ENCODE assay signal across 8 cellular contexts in the genomic region with DNA sequence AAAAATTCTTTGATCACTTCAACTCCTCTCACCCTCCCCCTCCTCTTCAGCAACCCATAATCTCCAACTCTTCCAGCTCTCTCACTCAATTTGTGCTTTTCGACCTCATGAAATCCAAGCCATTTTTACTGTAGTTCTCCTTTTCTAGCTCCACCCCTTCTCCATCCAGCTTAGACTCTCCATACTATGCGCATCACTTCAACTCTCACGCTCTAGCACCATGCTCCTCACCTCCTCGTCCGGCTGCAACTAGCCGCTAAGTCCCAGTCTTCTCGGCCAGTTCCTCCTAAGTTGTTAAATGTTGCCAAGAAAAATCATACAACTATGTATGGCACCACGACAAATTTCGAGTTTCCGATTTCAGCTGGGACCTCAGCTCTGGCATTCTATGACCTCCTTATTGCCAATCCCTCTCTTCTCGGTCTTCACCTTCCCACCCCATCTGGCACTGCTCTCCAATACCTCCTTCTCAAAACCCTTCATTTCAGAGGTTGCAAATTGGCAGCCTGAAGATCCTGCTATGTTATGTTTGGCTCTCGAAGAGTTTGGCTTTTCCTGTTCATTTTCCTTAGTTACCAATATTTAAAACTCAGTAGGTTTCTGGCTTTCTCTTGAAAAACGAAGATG. TPM values are rescaled to one million over a fixed set of nuclear protein-coding genes. Genes with fewer than 3 reads are reported as not detected.
DNase-seq lines count a peak whose midpoint lies in the region; TF ChIP-seq lines count a peak whose summit lies in the region.

No MANE protein-coding gene starts in this region.

- peak overlapping the region; percentile 99 for H3K4me2 ChIP-seq in fibroblast of lung (ENCODE audit: extremely low read depth, insufficient read depth, low read length)
- H3K4me2 ChIP-seq in smooth muscle cell, result peak overlapping the region; percentile 98

- peaks cover 7% of the 10 kb centered on the region for H3K36me3 ChIP-seq in SJCRH30
- no peaks in the 10 kb centered on the region for H3K36me3 ChIP-seq in fibroblast of lung (ENCODE audit: control insufficient read depth, insufficient read depth, low read length)
- H3K36me3 ChIP-seq in smooth muscle cell (ENCODE audit: low read depth), result no peaks in the 10 kb centered on the region

- H3F3A ChIP-seq in smooth muscle cell (ENCODE audit: low read depth), result no peaks in the 10 kb centered on the region

- H3K9me3 ChIP-seq in SJCRH30 (replicated peaks), result no peaks in the 10 kb centered on the region
- H3K9me3 ChIP-seq in fibroblast of lung (ENCODE audit: control insufficient read depth, insufficient read depth, low read depth, low read length), result no peaks in the 10 kb centered on the region
- H3K9me3 ChIP-seq in smooth muscle cell (replicated peaks; ENCODE audit: low read depth), result no peaks in the 10 kb centered on the region

- no peaks in the 10 kb centered on the region for H3K27me3 ChIP-seq in SJCRH30
- no peaks in the 10 kb centered on the region for H3K27me3 ChIP-seq in fibroblast of lung (ENCODE audit: control insufficient read depth, insufficient read depth, low read length)
- no peaks in the 10 kb centered on the region for H3K27me3 ChIP-seq in smooth muscle cell (ENCODE audit: low read depth)

- no peaks in the 10 kb centered on the region for H3K79me2 ChIP-seq in fibroblast of lung (ENCODE audit: control insufficient read depth, insufficient read depth, low read length)
- peaks cover 38% of the 10 kb centered on the region for H3K79me2 ChIP-seq in smooth muscle cell (ENCODE audit: low read depth)

- H3K4me3 ChIP-seq in SJCRH30 (peak overlapping the region; percentile 82), fibroblast of lung (replicated peaks in 1 of 4; ENCODE audit: control extremely low read depth in 1 of 4, insufficient read depth in 1 of 4, low read depth in 3 of 4, low read length in 4 of 4) (peak overlapping the region; percentile 80 to 95 (median 85)), smooth muscle cell (peak overlapping the region; percentile 94)

- TF ChIP-seq CTCF in fibroblast of lung (conservative IDR thresholded peaks at IDR 0.05 in 1 of 2, IDR thresholded peaks at IDR 0.05 in 1 of 2; ENCODE audit: low read depth in 1 of 2, low read length in 2 of 2) (no peak), smooth muscle cell (IDR thresholded peaks at IDR 0.05; ENCODE audit: borderline replicate concordance, insufficient read depth, poor library complexity, severe bottlenecking) (no peak)

- H3K9ac ChIP-seq in fibroblast of lung (ENCODE audit: insufficient read depth, low read length), result no peak overlapping the region
- peak overlapping the region; percentile 56 for H3K9ac ChIP-seq in smooth muscle cell (ENCODE audit: low read depth)

- H2AFZ ChIP-seq in fibroblast of lung (ENCODE audit: low read length) (no peak overlapping the region), smooth muscle cell (ENCODE audit: low read depth) (no peak overlapping the region)

- H3K27ac ChIP-seq in SJCRH30 (no peak overlapping the region), fibroblast of lung (ENCODE audit: insufficient read depth, low read length) (no peak overlapping the region), smooth muscle cell (ENCODE audit: low read depth) (no peak overlapping the region)

- DNase-seq in NCI-H510A treated with DMSO at 0.1 percent for 48 hours (lab: John Stamatoyannopoulos, UW), result peak; percentile 29
- no peak for DNase-seq in NCI-H510A (lab: John Stamatoyannopoulos, UW)
- no peak for DNase-seq in SJCRH30
- DNase-seq in fibroblast of lung (ENCODE audit: low read depth in 2 of 2), result peak in 1 of 2 donors; percentile 25
- no peak for DNase-seq in smooth muscle cell (lab: John Stamatoyannopoulos, UW; ENCODE audit: unreplicated experiment)
- DNase-seq in NCI-H774 (lab: John Stamatoyannopoulos, UW), result no peak
- no peak for DNase-seq in ecto neural progenitor cell (ENCODE audit: low spot score)
- DNase-seq in KG1 (lab: John Stamatoyannopoulos, UW), result no peak

- H3K4me1 ChIP-seq in SJCRH30 (peaks cover 5% of the 10 kb centered on the region; the same call in 1 of the 2 replicates), fibroblast of lung (ENCODE audit: control insufficient read depth, extremely low read depth, insufficient read depth, low read length) (no peaks in the 10 kb centered on the region), smooth muscle cell (ENCODE audit: low read depth) (peaks cover 11% of the 10 kb centered on the region)

- WGBS in smooth muscle cell (ENCODE audit: low lambda C conversion rate), result 87% methylated on average over 13 of the region's 13 CpGs

- H4K20me1 ChIP-seq in fibroblast of lung (ENCODE audit: control insufficient read depth, extremely low read depth, insufficient read depth, low read length) (no peaks in the 10 kb centered on the region), smooth muscle cell (ENCODE audit: low read depth) (peaks cover 25% of the 10 kb centered on the region)

RNA-seq across cellular contexts. Expression of gene ZNF70, which starts 1.1 kb away (rescaled TPM):
- total RNA-seq in SJCRH30 (2014; rRNA removed; shearing (Covaris generic)), result 6.1 and 7.1 TPM in 2 replicates
- 2.8 and 3.1 TPM in 2 replicates for total RNA-seq in fibroblast of lung
- polyA plus RNA-seq in fibroblast of lung, result 1.0 and 1.2 TPM in 2 replicates
- 1.4 and 2.6 TPM in 2 replicates for polyA plus RNA-seq in fibroblast of lung (2012)
- 18.3 and 22.9 TPM in 2 replicates for polyA minus RNA-seq in fibroblast of lung (ENCODE audit: low replicate concordance)
- 6.9 and 7.5 TPM in 2 replicates for total RNA-seq in smooth muscle cell
- 2.1 and 2.4 TPM in 2 replicates for polyA plus RNA-seq in smooth muscle cell

RNA-seq across cellular contexts. Expression of gene VPREB3, which starts 4.4 kb away (rescaled TPM):
- 0.28 TPM in 1 of 2 replicates, not detected in the other for total RNA-seq in SJCRH30 (2014; rRNA removed; shearing (Covaris generic))
- total RNA-seq in fibroblast of lung, result not detected in 2 replicates
- polyA plus RNA-seq in fibroblast of lung, result not detected in 2 replicates
- not detected in 2 replicates for polyA plus RNA-seq in fibroblast of lung (2012)
- 1.2 TPM in 1 of 2 replicates, not detected in the other for polyA minus RNA-seq in fibroblast of lung (ENCODE audit: low replicate concordance)
- not detected in 2 replicates for total RNA-seq in smooth muscle cell
- polyA plus RNA-seq in smooth muscle cell, result 0.66 TPM in 1 of 2 replicates, not detected in the other

RNA-seq across cellular contexts. Expression of gene C22orf15, which starts 12.9 kb away (rescaled TPM):
- total RNA-seq in SJCRH30 (2014; rRNA removed; shearing (Covaris generic)), result not detected in 2 replicates
- total RNA-seq in fibroblast of lung, result 2.5 and 3.9 TPM in 2 replicates
- 0.71 and 1.4 TPM in 2 replicates for polyA plus RNA-seq in fibroblast of lung
- 1.4 and 1.7 TPM in 2 replicates for polyA plus RNA-seq in fibroblast of lung (2012)
- polyA minus RNA-seq in fibroblast of lung (ENCODE audit: low replicate concordance), result 0.93 and 0.94 TPM in 2 replicates
- not detected in 2 replicates for total RNA-seq in smooth muscle cell
- 0.57 and 1.5 TPM in 2 replicates for polyA plus RNA-seq in smooth muscle cell

RNA-seq across cellular contexts. Expression of gene CHCHD10, which starts 17.9 kb away (rescaled TPM):
- 10.9 and 14.1 TPM in 2 replicates for total RNA-seq in SJCRH30 (2014; rRNA removed; shearing (Covaris generic))
- total RNA-seq in fibroblast of lung, result 3.6 and 5.4 TPM in 2 replicates
- 7.5 and 11.4 TPM in 2 replicates for polyA plus RNA-seq in fibroblast of lung
- polyA plus RNA-seq in fibroblast of lung (2012), result 63.1 and 73.8 TPM in 2 replicates
- polyA minus RNA-seq in fibroblast of lung (ENCODE audit: low replicate concordance), result 161 and 265 TPM in 2 replicates
- 4.9 and 6.0 TPM in 2 replicates for total RNA-seq in smooth muscle cell
- 53.1 and 57.6 TPM in 2 replicates for polyA plus RNA-seq in smooth muscle cell

RNA-seq across cellular contexts. Expression of gene MMP11, which starts 22.8 kb away (rescaled TPM):
- total RNA-seq in SJCRH30 (2014; rRNA removed; shearing (Covaris generic)), result 6.6 TPM in 2 replicates
- total RNA-seq in fibroblast of lung (8.8 and 11.3 TPM in 2 replicates), smooth muscle cell (10.9 and 17.4 TPM in 2 replicates)
- polyA plus RNA-seq in fibroblast of lung (4.5 and 8.3 TPM in 2 replicates), smooth muscle cell (25.1 and 30.6 TPM in 2 replicates)
- 3.5 and 8.0 TPM in 2 replicates for polyA plus RNA-seq in fibroblast of lung (2012)
- polyA minus RNA-seq in fibroblast of lung (ENCODE audit: low replicate concordance), result 13.4 and 25.6 TPM in 2 replicates
